Comparison of ENCODE assay signal across 25 cellular contexts in genomic region chr15:100783296-100783695, GRCh38.
A peak's percentile ranks its signal among the peaks of the same experiment; 100 is the strongest.
DNase-seq lines count a peak whose midpoint lies in the region; ATAC-seq and TF ChIP-seq lines count a peak whose summit lies in the region.
"Had no signal": no experiment of that assay in that cellular context is flagged by ENCODE, and none has a peak within 500 bp of the region (broad histone marks: within the 10 kb centered on the region; RNA-seq: fewer than 3 reads in every experiment).

No MANE protein-coding gene starts in this region.

- no peak overlapping the region for H3K27ac Mint-ChIP-seq in progenitor cell of endocrine pancreas
- no peak overlapping the region for H3K27ac Mint-ChIP-seq in stimulated activated naive B cell treated with anti-CD40 and anti-IgM and Interleukin-4, amounts not matched to agents 10 μg/mL and 1 μg/mL and 100 μg/mL, for 72 hours
- H3K27ac Mint-ChIP-seq: activated naive CD4-positive, alpha-beta T cell treated with anti-CD3 and anti-CD28 coated beads, Interleukin-2, amount 50 U/mL, for 24 hours; activated T-helper 17 cell treated with anti-CD3 and anti-CD28 coated beads, Interleukin-2, amount 50 U/mL, for 72 hours; brain; CD14-positive monocyte; memory B cell had no signal

- no peaks in the 10 kb centered on the region for H3K36me3 Mint-ChIP-seq in progenitor cell of endocrine pancreas (ENCODE audit: insufficient read depth)
- H3K36me3 Mint-ChIP-seq in stimulated activated naive B cell treated with anti-CD40 and anti-IgM and Interleukin-4, amounts not matched to agents 10 μg/mL and 1 μg/mL and 100 μg/mL, for 72 hours: no peaks in the 10 kb centered on the region
- H3K36me3 Mint-ChIP-seq: activated naive CD4-positive, alpha-beta T cell treated with anti-CD3 and anti-CD28 coated beads, Interleukin-2, amount 50 U/mL, for 24 hours; brain; CD14-positive monocyte; immature natural killer cell; memory B cell had no signal

- H4K20me1 ChIP-seq in BLaER1: no peaks in the 10 kb centered on the region

- H3K9me3 ChIP-seq in BLaER1 (no peaks in the 10 kb centered on the region), esophagus muscularis mucosa (no peaks in the 10 kb centered on the region)
- H3K9me3 ChIP-seq: Caco-2, psoas muscle, upper lobe of left lung had no signal

- H3K4me1 ChIP-seq in BLaER1 (peaks cover 13% of the 10 kb centered on the region), esophagus muscularis mucosa (no peaks in the 10 kb centered on the region)
- H3K4me1 ChIP-seq: Caco-2, psoas muscle, upper lobe of left lung had no signal

- WGBS in esophagus muscularis mucosa: 91% methylated on average over 3 of the region's 7 CpGs

- H3K27ac ChIP-seq in BLaER1 (no peak overlapping the region), esophagus muscularis mucosa (replicated peaks in 1 of 4) (no peak overlapping the region)
- H3K27ac ChIP-seq: psoas muscle, upper lobe of left lung had no signal

- no peaks in the 10 kb centered on the region for H3K9me3 Mint-ChIP-seq in progenitor cell of endocrine pancreas (ENCODE audit: low read depth)
- H3K9me3 Mint-ChIP-seq in stimulated activated naive B cell treated with anti-CD40 and anti-IgM and Interleukin-4, amounts not matched to agents 10 μg/mL and 1 μg/mL and 100 μg/mL, for 72 hours: no peaks in the 10 kb centered on the region
- H3K9me3 Mint-ChIP-seq: activated naive CD4-positive, alpha-beta T cell treated with anti-CD3 and anti-CD28 coated beads, Interleukin-2, amount 50 U/mL, for 24 hours; activated T-helper 17 cell treated with anti-CD3 and anti-CD28 coated beads, Interleukin-2, amount 50 U/mL, for 72 hours; immature natural killer cell; memory B cell; neural crest cell had no signal

- no peak overlapping the region for H3K9ac ChIP-seq in BLaER1

- DNase-seq in D341Med (ENCODE audit: low spot score) (peak; percentile 2), esophagus muscularis mucosa (ENCODE audit: extremely low spot score) (peak; percentile 39), progenitor cell of endocrine pancreas (ENCODE audit: low spot score, unreplicated experiment) (peak; percentile 3), 8988T (no peak)
- no peak for DNase-seq in stimulated activated naive B cell treated with anti-CD40 and anti-IgM and Interleukin-4, amounts not matched to agents 10 μg/mL and 1 μg/mL and 100 μg/mL, for 72 hours
- DNase-seq: activated CD4-positive, alpha-beta T cell treated with anti-CD3 and anti-CD28 coated beads, Interleukin-2, amount 50 U/mL, for 4 hours; amniotic stem cell; DMS79; effector CD4-positive, alpha-beta T cell; hypothalamus; immature natural killer cell; NCI-H446; psoas muscle; stimulated activated CD4-positive, alpha-beta T cell treated with anti-CD3 and anti-CD28 coated beads, Interleukin-4, amount 100 ng/mL, for 1 hour; T1000 had no signal

- H3K4me3 ChIP-seq in BLaER1 (no peak overlapping the region), esophagus muscularis mucosa (no peak overlapping the region)
- H3K4me3 ChIP-seq: psoas muscle, upper lobe of left lung had no signal

- ATAC-seq in stimulated activated naive B cell treated with anti-CD40 and anti-IgM and Interleukin-4, amounts not matched to agents 10 μg/mL and 1 μg/mL and 100 μg/mL, for 72 hours (replicated peaks): no peak
- no peak for ATAC-seq in HG03108 (IDR thresholded peaks at IDR 0.05; ENCODE audit: unreplicated experiment)
- ATAC-seq: activated T-helper 17 cell treated with anti-CD3 and anti-CD28 coated beads, Interleukin-2, amount 50 U/mL, for 72 hours; psoas muscle had no signal

- H3K27me3 ChIP-seq in BLaER1 (no peaks in the 10 kb centered on the region), esophagus muscularis mucosa (peaks cover 0 to 31% (median 0%) of the 10 kb centered on the region in 4 donors)
- H3K27me3 ChIP-seq: upper lobe of left lung had no signal

- peak overlapping the region; percentile 46 for H3K4me2 ChIP-seq in BLaER1

- H3K4me1 Mint-ChIP-seq in progenitor cell of endocrine pancreas (ENCODE audit: low read depth): no peaks in the 10 kb centered on the region
- H3K4me1 Mint-ChIP-seq in stimulated activated naive B cell treated with anti-CD40 and anti-IgM and Interleukin-4, amounts not matched to agents 10 μg/mL and 1 μg/mL and 100 μg/mL, for 72 hours: no peaks in the 10 kb centered on the region
- H3K4me1 Mint-ChIP-seq: activated naive CD4-positive, alpha-beta T cell treated with anti-CD3 and anti-CD28 coated beads, Interleukin-2, amount 50 U/mL, for 24 hours; activated T-helper 17 cell treated with anti-CD3 and anti-CD28 coated beads, Interleukin-2, amount 50 U/mL, for 72 hours; immature natural killer cell; memory B cell; neural crest cell had no signal

- H3K36me3 ChIP-seq in BLaER1 (no peaks in the 10 kb centered on the region), esophagus muscularis mucosa (no peaks in the 10 kb centered on the region)
- H3K36me3 ChIP-seq: upper lobe of left lung had no signal

- no peak for TF ChIP-seq CTCF in esophagus muscularis mucosa (IDR thresholded peaks at IDR 0.05)
- TF ChIP-seq CTCF in progenitor cell of endocrine pancreas (IDR thresholded peaks at IDR 0.05; ENCODE audit: unreplicated experiment): no peak

- no peak for TF ChIP-seq EP300 in esophagus muscularis mucosa (IDR thresholded peaks at IDR 0.05)

- no peak overlapping the region for H3K4me3 Mint-ChIP-seq in progenitor cell of endocrine pancreas (ENCODE audit: low read depth)
- no peak overlapping the region for H3K4me3 Mint-ChIP-seq in stimulated activated naive B cell treated with anti-CD40 and anti-IgM and Interleukin-4, amounts not matched to agents 10 μg/mL and 1 μg/mL and 100 μg/mL, for 72 hours
- H3K4me3 Mint-ChIP-seq: activated naive CD4-positive, alpha-beta T cell treated with anti-CD3 and anti-CD28 coated beads, Interleukin-2, amount 50 U/mL, for 24 hours; activated T-helper 17 cell treated with anti-CD3 and anti-CD28 coated beads, Interleukin-2, amount 50 U/mL, for 72 hours; brain; CD14-positive monocyte; immature natural killer cell; memory B cell; neural crest cell had no signal

- peaks cover 14% of the 10 kb centered on the region for H3K27me3 Mint-ChIP-seq in progenitor cell of endocrine pancreas
- H3K27me3 Mint-ChIP-seq in stimulated activated naive B cell treated with anti-CD40 and anti-IgM and Interleukin-4, amounts not matched to agents 10 μg/mL and 1 μg/mL and 100 μg/mL, for 72 hours: peaks cover 9 to 13% of the 10 kb centered on the region in 2 donors

- TF ChIP-seq POLR2A in esophagus muscularis mucosa (IDR thresholded peaks at IDR 0.05; ENCODE audit: low read depth): no peak

- intact Hi-C loops in esophagus muscularis mucosa (cut with DNase I): no loop called here

Comparison
In these comparisons a context has a peak if more than half of its experiments do, and no peak if none do; other contexts are left out.
1. DNase-seq: peak in D341Med (single experiment), esophagus muscularis mucosa (single experiment) and progenitor cell of endocrine pancreas (single experiment); none in 8988T (single experiment) and stimulated activated naive B cell treated with anti-CD40 and anti-IgM and Interleukin-4, amounts not matched to agents 10 μg/mL and 1 μg/mL and 100 μg/mL, for 72 hours (single experiment).